2 cellular contexts compared by ENCODE assay signal in genomic region chr19:36215276-36216171, GRCh38.
TF ChIP-seq lines count a peak whose summit lies in the region.

No MANE protein-coding gene starts in this region.

TF ChIP-seq in A549, 52 proteins besides CTCF, POLR2A, EP300 and RAD21 (continued from another document):
- TF ChIP-seq HMGXB4 (CRISPR knock-in tag; IDR thresholded peaks at IDR 0.05; ENCODE audit: borderline replicate concordance) = peak; percentile 82
- TF ChIP-seq FOSB (CRISPR knock-in tag; IDR thresholded peaks at IDR 0.05) = peak; percentile 93
- TF ChIP-seq BHLHE40 (IDR thresholded peaks at IDR 0.05; ENCODE audit: low read depth, low read length) = no peak
- no peak for TF ChIP-seq FOSL2 (IDR thresholded peaks at IDR 0.05)
- peak; percentile 18; the same call in 1 of the 2 replicates for TF ChIP-seq FOSL2 (CRISPR knock-in tag; IDR thresholded peaks at IDR 0.05)
- no peak for TF ChIP-seq HEYL (CRISPR knock-in tag; IDR thresholded peaks at IDR 0.05)
- TF ChIP-seq FOXS1 (CRISPR knock-in tag; IDR thresholded peaks at IDR 0.05) = no peak
- TF ChIP-seq ZFP36 (IDR thresholded peaks at IDR 0.05; ENCODE audit: borderline replicate concordance, partially characterized antibody) = no peak
- TF ChIP-seq EHF (CRISPR knock-in tag; IDR thresholded peaks at IDR 0.05) = no peak
- TF ChIP-seq HES2 (IDR thresholded peaks at IDR 0.05) = no peak
- no peak for TF ChIP-seq POLR2AphosphoS2 (conservative IDR thresholded peaks at IDR 0.05; ENCODE audit: low read length)
- no peak for TF ChIP-seq MAFK (IDR thresholded peaks at IDR 0.05; ENCODE audit: partially characterized antibody)
- TF ChIP-seq PBX3 (IDR thresholded peaks at IDR 0.05) = no peak; the same call in 1 of the 2 replicates
- no peak for TF ChIP-seq GATA3 (IDR thresholded peaks at IDR 0.05; ENCODE audit: borderline replicate concordance)
- TF ChIP-seq HOXA7 (CRISPR knock-in tag; IDR thresholded peaks at IDR 0.05) = peak; percentile 95
- no peak for TF ChIP-seq RFX5 (IDR thresholded peaks at IDR 0.05)
- TF ChIP-seq BCL3 (IDR thresholded peaks at IDR 0.05) = no peak; the same call in 2 of the 3 replicates
- 0 out of 2 replicates have a peak, but pooled peaks have one; percentile 11 for TF ChIP-seq ESRRA (IDR thresholded peaks at IDR 0.05; ENCODE audit: borderline replicate concordance, low read length)
- no peak for TF ChIP-seq MAX (IDR thresholded peaks at IDR 0.05)
- no peak for TF ChIP-seq ZNF302 (CRISPR knock-in tag; IDR thresholded peaks at IDR 0.05)
- no peak for TF ChIP-seq RNF2 (IDR thresholded peaks at IDR 0.05; ENCODE audit: borderline replicate concordance, low read depth)

TF ChIP-seq in GM12878, 131 proteins besides CTCF, POLR2A, EP300 and RAD21 (continued from another document and continues in another):
- TF ChIP-seq ZBTB11 (CRISPR knock-in tag; IDR thresholded peaks at IDR 0.05) (no peak), SREBF1 (IDR thresholded peaks at IDR 0.05; ENCODE audit: low read length) (no peak), CREB1 (IDR thresholded peaks at IDR 0.05; ENCODE audit: low read depth) (peak; percentile 54; the same call in 1 of the 2 replicates), ATF7 (IDR thresholded peaks at IDR 0.05; ENCODE audit: low read depth) (no peak; the same call in 1 of the 2 replicates), FOS (IDR thresholded peaks at IDR 0.05; ENCODE audit: borderline replicate concordance, extremely low read depth, insufficient read length) (no peak), BRCA1 (IDR thresholded peaks at IDR 0.05; ENCODE audit: low read depth, low read length) (no peak), SMAD1 (IDR thresholded peaks at IDR 0.05; ENCODE audit: low read depth, partially characterized antibody) (no peak), USF2 (IDR thresholded peaks at IDR 0.05; ENCODE audit: borderline replicate concordance, low read depth, low read length) (no peak), ZBTB4 (CRISPR knock-in tag; IDR thresholded peaks at IDR 0.05) (no peak), YY1 (IDR thresholded peaks at IDR 0.05; ENCODE audit: low read depth, low read length) (no peak; the same call in 1 of the 2 replicates), MYB (IDR thresholded peaks at IDR 0.05; ENCODE audit: borderline replicate concordance, low read depth, low read length) (no peak), GATAD2B (conservative IDR thresholded peaks at IDR 0.05; ENCODE audit: low read depth) (no peak; the same call in 1 of the 2 replicates), SPI1 (IDR thresholded peaks at IDR 0.05; ENCODE audit: borderline replicate concordance, insufficient read depth, low read depth, low read length) (no peak), BACH1 (IDR thresholded peaks at IDR 0.05; ENCODE audit: borderline replicate concordance) (no peak), SIX5 (IDR thresholded peaks at IDR 0.05; ENCODE audit: low read depth, low read length, severe bottlenecking) (no peak), TCF7 (IDR thresholded peaks at IDR 0.05; ENCODE audit: borderline replicate concordance) (no peak), EED (IDR thresholded peaks at IDR 0.05; ENCODE audit: low read depth) (peak; percentile 7; the same call in 1 of the 2 replicates), ZNF24 (IDR thresholded peaks at IDR 0.05) (no peak), BMI1 (IDR thresholded peaks at IDR 0.05; ENCODE audit: borderline replicate concordance) (no peak), RBBP5 (conservative IDR thresholded peaks at IDR 0.05) (no peak), ATF2 (IDR thresholded peaks at IDR 0.05; ENCODE audit: low read length) (no peak), TARDBP (IDR thresholded peaks at IDR 0.05; ENCODE audit: borderline replicate concordance) (0 out of 2 replicates have a peak, but pooled peaks have one; percentile 13), POLR2AphosphoS5 (IDR thresholded peaks at IDR 0.05; ENCODE audit: low read length) (peak; percentile 71), MLLT1 (IDR thresholded peaks at IDR 0.05) (peak; percentile 80), ATF3 (IDR thresholded peaks at IDR 0.05; ENCODE audit: borderline replicate concordance, extremely low read depth, low read depth, low read length) (no peak), USF1 (IDR thresholded peaks at IDR 0.05; ENCODE audit: borderline replicate concordance, extremely low read length, insufficient read depth, low read depth, low read length) (no peak), RB1 (IDR thresholded peaks at IDR 0.05; ENCODE audit: borderline replicate concordance) (no peak), TAF1 (IDR thresholded peaks at IDR 0.05; ENCODE audit: borderline replicate concordance, low read depth, low read length) (no peak), IRF4 (IDR thresholded peaks at IDR 0.05; ENCODE audit: low read depth, low read length) (no peak), SRF (IDR thresholded peaks at IDR 0.05; ENCODE audit: low read depth in 2 of 2, low read length in 2 of 2) (no peak), CHD1 (IDR thresholded peaks at IDR 0.05; ENCODE audit: low read depth, low read length) (peak; percentile 69; the same call in 1 of the 2 replicates), LARP7 (IDR thresholded peaks at IDR 0.05) (no peak), BCL3 (IDR thresholded peaks at IDR 0.05; ENCODE audit: borderline replicate concordance, insufficient read depth, low read depth, low read length, poor library complexity, severe bottlenecking) (no peak), MYC (IDR thresholded peaks at IDR 0.05; ENCODE audit: insufficient read depth, insufficient read length, insufficient replicate concordance, low read length, severe bottlenecking) (peak; percentile 92), POLR2AphosphoS2 (IDR thresholded peaks at IDR 0.05; ENCODE audit: low read depth, low read length) (no peak), JUNB (IDR thresholded peaks at IDR 0.05) (no peak), CBFB (IDR thresholded peaks at IDR 0.05; ENCODE audit: low read depth) (no peak; the same call in 1 of the 2 replicates), EGR1 (IDR thresholded peaks at IDR 0.05; ENCODE audit: borderline replicate concordance in 1 of 2, low read depth in 2 of 2, low read length in 2 of 2) (peak in 1 of 2 experiments; percentile 51; a peak in 1 of 3 replicates), BHLHE40 (IDR thresholded peaks at IDR 0.05; ENCODE audit: borderline replicate concordance in 1 of 2, low read depth in 2 of 2, low read length in 1 of 2) (no peak), CBX5 (IDR thresholded peaks at IDR 0.05; ENCODE audit: low read depth) (no peak), NBN (IDR thresholded peaks at IDR 0.05) (no peak; the same call in 1 of the 2 replicates), MXI1 (IDR thresholded peaks at IDR 0.05; ENCODE audit: low read depth, low read length) (no peak), SUZ12 (IDR thresholded peaks at IDR 0.05; ENCODE audit: unreplicated experiment) (no peak), IRF3 (IDR thresholded peaks at IDR 0.05) (no peak)
